In genomic region chr1:152050886-152051764, GRCh38 we compare ENCODE assay signal across 16 cellular contexts. TPM values are rescaled to one million over a fixed set of nuclear protein-coding genes. Genes with fewer than 3 reads are reported as not detected.
DNase-seq lines count a peak whose midpoint lies in the region; ATAC-seq, FAIRE-seq and TF ChIP-seq lines count a peak whose summit lies in the region.
"Had no signal": no experiment of that assay in that cellular context is flagged by ENCODE, and none has a peak within 500 bp of the region (broad histone marks: within the 10 kb centered on the region; RNA-seq: fewer than 3 reads in every experiment).

No MANE protein-coding gene starts in this region.

- no peak for DNase-seq in Calu3
- peak; percentile 6 to 56 for DNase-seq in cardiac fibroblast (ENCODE audit: low read depth in 2 of 2)
- no peak for DNase-seq in D721Med (ENCODE audit: insufficient read length, low spot score)
- DNase-seq: activated CD4-positive, alpha-beta memory T cell treated with anti-CD3 and anti-CD28 coated beads, Interleukin-2, amount 10 ng/mL, durations not matched to agents 7 days and 5 days; activated naive CD4-positive, alpha-beta T cell treated with anti-CD3 and anti-CD28 coated beads, Interleukin-2, amount 50 U/mL, for 16 hours; cerebellar nuclear complex; mucosa of descending colon; NCI-H1436; NCI-H748 treated with DMSO at 0.1 percent for 48 hours; right cardiac atrium had no signal

- H3K4me1 ChIP-seq in Loucy (ENCODE audit: insufficient read depth, low read length, poor library complexity, severe bottlenecking), result peaks cover 54% of the 10 kb centered on the region
- H3K4me1 ChIP-seq in neutrophil (ENCODE audit: control insufficient read depth in 1 of 2, insufficient read depth in 1 of 2, low read depth in 1 of 2, low read length in 1 of 2), result peaks cover 67% of the 10 kb centered on the region in 2 experiments

- H3K4me3 Mint-ChIP-seq in Calu3 (ENCODE audit: low read depth, unreplicated experiment), result no peak overlapping the region
- H3K4me3 Mint-ChIP-seq: activated CD4-positive, alpha-beta memory T cell treated with anti-CD3 and anti-CD28 coated beads, Interleukin-2, amount 10 ng/mL, durations not matched to agents 7 days and 5 days had no signal

- H3K36me3 Mint-ChIP-seq in Calu3 (ENCODE audit: insufficient read depth, unreplicated experiment), result peaks cover 16% of the 10 kb centered on the region

- no peaks in the 10 kb centered on the region for H3K9me3 Mint-ChIP-seq in Calu3 (ENCODE audit: low read depth, unreplicated experiment)
- H3K9me3 Mint-ChIP-seq: activated CD4-positive, alpha-beta memory T cell treated with anti-CD3 and anti-CD28 coated beads, Interleukin-2, amount 10 ng/mL, durations not matched to agents 7 days and 5 days had no signal

- peak overlapping the region; percentile 53 for H3K9ac ChIP-seq in Loucy (ENCODE audit: low read depth, low read length, poor library complexity, severe bottlenecking)

- H3F3A ChIP-seq in Loucy (ENCODE audit: low read depth), result peaks cover 14% of the 10 kb centered on the region; the same call in 1 of the 2 replicates

- CTCF ChIA-PET in Calu3 (lab: Charles Lee), result interaction anchor here (1.6 kb wide), 1 partner anchor 132 kb away, joined by 4 read pairs; no protein-coding TSS in a partner anchor

- H3K27me3 ChIP-seq in Loucy (ENCODE audit: insufficient read depth, low read length, poor library complexity, severe bottlenecking) (no peaks in the 10 kb centered on the region), neutrophil (peaks cover 35% of the 10 kb centered on the region)

- no peaks in the 10 kb centered on the region for H3K79me2 ChIP-seq in Loucy (ENCODE audit: insufficient read depth, low read length)

- H2AFZ ChIP-seq in Loucy (ENCODE audit: low read length), result peak overlapping the region; percentile 82

- no peak for ATAC-seq in HG02981 (IDR thresholded peaks at IDR 0.05; ENCODE audit: unreplicated experiment)
- ATAC-seq in GM21619 (IDR thresholded peaks at IDR 0.05; ENCODE audit: unreplicated experiment), result no peak
- ATAC-seq: mucosa of descending colon, right cardiac atrium had no signal

- no peaks in the 10 kb centered on the region for H3K9me2 ChIP-seq in Loucy (replicated peaks; ENCODE audit: low read depth, low read length)

- no TSS peak for BruUV-seq in Calu3 (replicated peaks; lab: Mats Ljungman, UMichigan)

- peaks cover 36% of the 10 kb centered on the region for H3K27me3 Mint-ChIP-seq in Calu3 (ENCODE audit: unreplicated experiment)

- FAIRE-seq in D721Med (lab: Jason Lieb, UNC), result no peak
- FAIRE-seq: H1 had no signal

- H3K4me3 ChIP-seq in Loucy (ENCODE audit: low read length, poor library complexity, severe bottlenecking) (no peak overlapping the region), cardiac fibroblast (replicated peaks in 1 of 2; ENCODE audit: low read depth in 2 of 2, low read length in 2 of 2) (no peak overlapping the region), neutrophil (ENCODE audit: low read depth in 1 of 2, low read length in 1 of 2) (peak overlapping the region; percentile 9 to 24)
- H3K4me3 ChIP-seq: mucosa of descending colon had no signal

- peak overlapping the region; percentile 84 for H3K27ac Mint-ChIP-seq in Calu3 (ENCODE audit: unreplicated experiment)
- H3K27ac Mint-ChIP-seq: activated CD4-positive, alpha-beta memory T cell treated with anti-CD3 and anti-CD28 coated beads, Interleukin-2, amount 10 ng/mL, durations not matched to agents 7 days and 5 days had no signal

- peak overlapping the region; percentile 100 for H3K27ac ChIP-seq in neutrophil

- H3K9me3 ChIP-seq in Loucy (ENCODE audit: insufficient read depth, low read depth, low read length), result no peaks in the 10 kb centered on the region
- H3K9me3 ChIP-seq in neutrophil, result no peaks in the 10 kb centered on the region
- H3K9me3 ChIP-seq: mucosa of descending colon had no signal

- H4K20me1 ChIP-seq in Loucy (ENCODE audit: insufficient read depth, low read length, poor library complexity, severe bottlenecking), result no peaks in the 10 kb centered on the region

- no peaks in the 10 kb centered on the region for H3K36me3 ChIP-seq in Loucy (ENCODE audit: insufficient read depth, low read length)
- no peaks in the 10 kb centered on the region for H3K36me3 ChIP-seq in neutrophil

- H3K4me1 Mint-ChIP-seq in Calu3 (ENCODE audit: low read depth, unreplicated experiment), result peaks cover 33% of the 10 kb centered on the region

- intact Hi-C loops in Calu3 (cut with micrococcal nuclease; ENCODE audit: unreplicated experiment), result loop anchor here (10.0 kb wide), 1 partner anchor 294 kb away; no protein-coding TSS in a partner anchor

- peak overlapping the region; percentile 37 for H3K4me2 ChIP-seq in Loucy (ENCODE audit: low read depth, low read length, poor library complexity, severe bottlenecking)

- TF ChIP-seq CTCF in Calu3 (IDR thresholded peaks at IDR 0.05; ENCODE audit: unreplicated experiment), result no peak
- peak; percentile 51 for TF ChIP-seq CTCF in Loucy (conservative IDR thresholded peaks at IDR 0.05; ENCODE audit: low read length)
- no peak for TF ChIP-seq CTCF in cardiac fibroblast (IDR thresholded peaks at IDR 0.05; ENCODE audit: low read depth, low read length)
- TF ChIP-seq CTCF in neutrophil (IDR thresholded peaks at IDR 0.05), result peak; percentile 10
- no peak for TF ChIP-seq CTCF in D721Med (IDR thresholded peaks at IDR 0.05; ENCODE audit: insufficient read depth, missing control alignments)

RNA-seq across cellular contexts. Expression of gene S100A11, which starts 14.3 kb away (rescaled TPM):
- total RNA-seq in Calu3 (2022), result 1,217 and 1,326 TPM in 2 replicates

RNA-seq across cellular contexts. Expression of gene TCHHL1, which starts 37.7 kb away (rescaled TPM):
- not detected in 2 replicates for total RNA-seq in Calu3 (2022)
- total RNA-seq: activated CD4-positive, alpha-beta memory T cell treated with anti-CD3 and anti-CD28 coated beads, Interleukin-2, amount 10 ng/mL, durations not matched to agents 7 days and 5 days; H1; mucosa of descending colon; right cardiac atrium; temporal lobe had no signal

RNA-seq across cellular contexts. Expression of gene S100A10, which starts 57.5 kb away (rescaled TPM):
- 882 and 921 TPM in 2 replicates for total RNA-seq in Calu3 (2022)

Comparison
In these comparisons a context has a peak if more than half of its experiments do, and no peak if none do; other contexts are left out.
1. DNase-seq: peak in cardiac fibroblast (2 of 2); none in Calu3 (single experiment) and D721Med (single experiment).
2. CTCF ChIP-seq: peak in Loucy (single experiment) and neutrophil (single experiment); none in Calu3 (single experiment), cardiac fibroblast (single experiment) and D721Med (single experiment).
3. H3K4me3 ChIP-seq: peak in neutrophil (2 of 2); none in Loucy (single experiment) and cardiac fibroblast (0 of 2).